21 cellular contexts compared by ENCODE assay signal in the genomic region with DNA sequence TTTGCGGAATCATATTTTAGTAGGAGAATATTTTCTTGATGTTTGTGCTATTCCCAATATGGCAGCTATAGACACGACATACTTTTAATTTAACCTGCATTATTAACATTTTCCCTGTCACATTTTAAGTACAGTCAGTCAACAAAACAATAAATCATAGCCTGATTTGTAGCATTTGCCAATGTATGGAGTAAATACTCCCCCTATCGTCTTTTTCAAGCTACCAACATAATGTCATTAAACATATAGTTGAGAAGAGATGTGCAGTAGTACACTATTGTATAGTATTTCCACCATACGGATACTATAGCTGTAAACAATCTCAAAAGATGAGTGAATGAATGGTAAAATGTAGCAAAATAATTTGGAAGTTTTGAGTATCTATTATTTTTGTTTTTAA.
DNase-seq lines count a peak whose midpoint lies in the region; ATAC-seq, FAIRE-seq and TF ChIP-seq lines count a peak whose summit lies in the region.
"Had no signal": no experiment of that assay in that cellular context is flagged by ENCODE, and none has a peak within 500 bp of the region (broad histone marks: within the 10 kb centered on the region; RNA-seq: fewer than 3 reads in every experiment).

No MANE protein-coding gene starts in this region.

- H3K4me3 ChIP-seq in MM.1S (ENCODE audit: low read length) (no peak overlapping the region), K562 (no peak overlapping the region), left lung (no peak overlapping the region)
- H3K4me3 ChIP-seq: prostate gland, spleen had no signal

- intact Hi-C loops in K562 (cut with micrococcal nuclease): no loop called here
- intact Hi-C loops in left lung (cut with DNase I): no loop called here

- H3K4me3 Mint-ChIP-seq in natural killer cell treated with Interleukin-12 subunit alpha and Interleukin-12 subunit beta and Interleukin-15 and Interleukin-18, amount 100 ng/mL, for 72 hours: no peak overlapping the region
- H3K4me3 Mint-ChIP-seq: activated CD8-positive, alpha-beta T cell treated with anti-CD3 and anti-CD28 coated beads, Interleukin-2, amount 10 ng/mL, durations not matched to agents 7 days and 5 days; activated naive CD8-positive, alpha-beta T cell treated with anti-CD3 and anti-CD28 coated beads, Interleukin-2, amount 10 ng/mL, durations not matched to agents 7 days and 5 days; activated T-helper 1 cell treated with anti-CD3 and anti-CD28 coated beads, Interleukin-12 subunit alpha, Interleukin-12 subunit beta, Interleukin-2, Interleukin-4 antibody, amounts not matched to agents 30 ng/mL and 10 ng/mL and 1 ng/mL, durations not matched to agents 14 hours and 24 hours and 36 hours; natural killer cell; T-helper 17 cell had no signal

- no peaks in the 10 kb centered on the region for H3K4me1 Mint-ChIP-seq in natural killer cell treated with Interleukin-12 subunit alpha and Interleukin-12 subunit beta and Interleukin-15 and Interleukin-18, amount 100 ng/mL, for 72 hours (ENCODE audit: low read depth in 2 of 2)
- H3K4me1 Mint-ChIP-seq: activated naive CD8-positive, alpha-beta T cell treated with anti-CD3 and anti-CD28 coated beads, Interleukin-2, amount 10 ng/mL, durations not matched to agents 7 days and 5 days; natural killer cell; T-helper 17 cell had no signal

- H4K20me1 ChIP-seq in MM.1S (ENCODE audit: insufficient read depth, low read length) (no peaks in the 10 kb centered on the region), K562 (replicated peaks; ENCODE audit: control insufficient read depth, insufficient read depth, low read length) (no peaks in the 10 kb centered on the region)

- no peak for TF ChIP-seq EP300 in K562 (IDR thresholded peaks at IDR 0.05; ENCODE audit: low read length)

- H2AFZ ChIP-seq in MM.1S (ENCODE audit: low read length) (no peak overlapping the region), K562 (ENCODE audit: low read depth, low read length) (no peak overlapping the region)

- peak; percentile 54 for ATAC-seq in GM18861 (IDR thresholded peaks at IDR 0.05; ENCODE audit: unreplicated experiment)
- no peak for ATAC-seq in K562
- ATAC-seq in left lung: no peak
- ATAC-seq in natural killer cell treated with Interleukin-12 subunit alpha and Interleukin-12 subunit beta and Interleukin-15 and Interleukin-18, amount 100 ng/mL, for 72 hours: no peak
- ATAC-seq: activated CD8-positive, alpha-beta T cell treated with anti-CD3 and anti-CD28 coated beads, Interleukin-2, amount 10 ng/mL, durations not matched to agents 7 days and 5 days; natural killer cell; T-helper 17 cell had no signal

- H3K27ac ChIP-seq in C4-2B (no peak overlapping the region), MM.1S (ENCODE audit: low read length) (no peak overlapping the region), K562 (ENCODE audit: extremely low read depth, low read depth, low read length) (no peak overlapping the region), left lung (no peak overlapping the region)
- H3K27ac ChIP-seq: prostate gland, spleen, WERI-Rb-1 had no signal

- H3K27me3 Mint-ChIP-seq in natural killer cell treated with Interleukin-12 subunit alpha and Interleukin-12 subunit beta and Interleukin-15 and Interleukin-18, amount 100 ng/mL, for 72 hours: no peaks in the 10 kb centered on the region
- H3K27me3 Mint-ChIP-seq: activated naive CD8-positive, alpha-beta T cell treated with anti-CD3 and anti-CD28 coated beads, Interleukin-2, amount 10 ng/mL, durations not matched to agents 7 days and 5 days; T-helper 17 cell had no signal

- no peaks in the 10 kb centered on the region for H3K36me3 ChIP-seq in MM.1S (replicated peaks; ENCODE audit: insufficient read depth, low read length)
- no peaks in the 10 kb centered on the region for H3K36me3 ChIP-seq in K562 (ENCODE audit: control insufficient read depth, insufficient read depth, low read length)
- no peaks in the 10 kb centered on the region for H3K36me3 ChIP-seq in left lung
- H3K36me3 ChIP-seq: prostate gland, spleen, WERI-Rb-1 had no signal

- no TSS peak for BruUV-seq in K562 (replicated peaks; lab: Mats Ljungman, UMichigan)

- H3K9me1 ChIP-seq in K562 (ENCODE audit: control insufficient read depth, insufficient read depth, low read length): no peaks in the 10 kb centered on the region

- no peaks in the 10 kb centered on the region for H3K9me2 ChIP-seq in MM.1S (replicated peaks; ENCODE audit: insufficient read depth, low read length)

- in situ Hi-C loops in K562 (cut with MboI): no loop called here

- TF ChIP-seq POLR2A in K562 (conservative IDR thresholded peaks at IDR 0.05): no peak

- no peak overlapping the region for H3K9ac ChIP-seq in MM.1S (ENCODE audit: low read length)
- no peak overlapping the region for H3K9ac ChIP-seq in K562 (ENCODE audit: insufficient read depth in 1 of 2, low read depth in 2 of 2, low read length in 2 of 2)

- no peak for FAIRE-seq in K562 (lab: Jason Lieb, UNC)
- FAIRE-seq: islet of Langerhans had no signal

- CTCF ChIA-PET in K562 (lab: Yijun Ruan, JAX; ENCODE audit: low intra/inter-chr PET ratio): no interaction called here

- no peak overlapping the region for H3K27ac Mint-ChIP-seq in natural killer cell treated with Interleukin-12 subunit alpha and Interleukin-12 subunit beta and Interleukin-15 and Interleukin-18, amount 100 ng/mL, for 72 hours
- H3K27ac Mint-ChIP-seq: activated CD8-positive, alpha-beta T cell treated with anti-CD3 and anti-CD28 coated beads, Interleukin-2, amount 10 ng/mL, durations not matched to agents 7 days and 5 days; activated naive CD8-positive, alpha-beta T cell treated with anti-CD3 and anti-CD28 coated beads, Interleukin-2, amount 10 ng/mL, durations not matched to agents 7 days and 5 days; activated T-helper 1 cell treated with anti-CD3 and anti-CD28 coated beads, Interleukin-12 subunit alpha, Interleukin-12 subunit beta, Interleukin-2, Interleukin-4 antibody, amounts not matched to agents 30 ng/mL and 10 ng/mL and 1 ng/mL, durations not matched to agents 14 hours and 24 hours and 36 hours; natural killer cell; T-helper 17 cell had no signal

- H3K27me3 ChIP-seq in MM.1S (replicated peaks; ENCODE audit: insufficient read depth, low read length) (no peaks in the 10 kb centered on the region), K562 (ENCODE audit: control insufficient read depth in 2 of 2, insufficient read depth in 2 of 2, low read length in 2 of 2) (no peaks in the 10 kb centered on the region), left lung (no peaks in the 10 kb centered on the region)
- H3K27me3 ChIP-seq: spleen had no signal

- H3K9me3 ChIP-seq in MM.1S (replicated peaks; ENCODE audit: insufficient read depth, low read length): no peaks in the 10 kb centered on the region
- no peaks in the 10 kb centered on the region for H3K9me3 ChIP-seq in K562 (replicated peaks; ENCODE audit: control insufficient read depth, insufficient read depth, low read depth, low read length)
- no peaks in the 10 kb centered on the region for H3K9me3 ChIP-seq in left lung
- H3K9me3 ChIP-seq: prostate gland had no signal

- no peak for DNase-seq in MM.1S
- no peak for DNase-seq in K562 (ENCODE audit: extremely low read depth in 1 of 4, low spot score in 3 of 4)
- no peak for DNase-seq in activated CD4-positive, alpha-beta T cell treated with anti-CD3 and anti-CD28 coated beads, Interleukin-2, amount 50 U/mL, for 4 hours
- DNase-seq in left lung: no peak
- DNase-seq in SK-N-DZ (ENCODE audit: low spot score): no peak
- no peak for DNase-seq in natural killer cell treated with Interleukin-12 subunit alpha and Interleukin-12 subunit beta and Interleukin-15 and Interleukin-18, amount 100 ng/mL, for 72 hours (ENCODE audit: low spot score)
- DNase-seq: activated CD8-positive, alpha-beta T cell treated with anti-CD3 and anti-CD28 coated beads, Interleukin-2, amount 10 ng/mL, durations not matched to agents 7 days and 5 days; activated naive CD8-positive, alpha-beta T cell treated with anti-CD3 and anti-CD28 coated beads, Interleukin-2, amount 10 ng/mL, durations not matched to agents 7 days and 5 days; AML-193; effector CD8-positive, alpha-beta T cell; mesenchymal stem cell; natural killer cell; NCI-H1092 treated with DMSO at 0.1 percent for 48 hours; spleen; T-helper 17 cell; WERI-Rb-1 had no signal

- H3K4me1 ChIP-seq in MM.1S (ENCODE audit: low read length): no peaks in the 10 kb centered on the region
- no peaks in the 10 kb centered on the region for H3K4me1 ChIP-seq in K562 (replicated peaks in 1 of 2; ENCODE audit: control insufficient read depth in 2 of 2, insufficient read depth in 2 of 2, low read length in 2 of 2)
- H3K4me1 ChIP-seq in left lung: no peaks in the 10 kb centered on the region
- H3K4me1 ChIP-seq: prostate gland, spleen had no signal

- peaks cover 3% of the 10 kb centered on the region for H3K9me3 Mint-ChIP-seq in natural killer cell treated with Interleukin-12 subunit alpha and Interleukin-12 subunit beta and Interleukin-15 and Interleukin-18, amount 100 ng/mL, for 72 hours
- H3K9me3 Mint-ChIP-seq: activated naive CD8-positive, alpha-beta T cell treated with anti-CD3 and anti-CD28 coated beads, Interleukin-2, amount 10 ng/mL, durations not matched to agents 7 days and 5 days; activated T-helper 1 cell treated with anti-CD3 and anti-CD28 coated beads, Interleukin-12 subunit alpha, Interleukin-12 subunit beta, Interleukin-2, Interleukin-4 antibody, amounts not matched to agents 30 ng/mL and 10 ng/mL and 1 ng/mL, durations not matched to agents 14 hours and 24 hours and 36 hours had no signal

- POLR2A ChIA-PET in K562 (lab: Yijun Ruan, JAX): no interaction called here

- H3K36me3 Mint-ChIP-seq in natural killer cell treated with Interleukin-12 subunit alpha and Interleukin-12 subunit beta and Interleukin-15 and Interleukin-18, amount 100 ng/mL, for 72 hours: no peaks in the 10 kb centered on the region
- H3K36me3 Mint-ChIP-seq: activated naive CD8-positive, alpha-beta T cell treated with anti-CD3 and anti-CD28 coated beads, Interleukin-2, amount 10 ng/mL, durations not matched to agents 7 days and 5 days; natural killer cell had no signal

- TF ChIP-seq CTCF in C4-2B (conservative IDR thresholded peaks at IDR 0.05) (peak; percentile 45), MM.1S (IDR thresholded peaks at IDR 0.05; ENCODE audit: low read length) (0 out of 2 replicates have a peak, but pooled peaks have one; percentile 3), K562 (IDR thresholded peaks at IDR 0.05 in 2 of 3, conservative IDR thresholded peaks at IDR 0.05 in 1 of 3; ENCODE audit: insufficient read depth in 2 of 3, low read depth in 1 of 3, low read length in 3 of 3) (no peak), left lung (IDR thresholded peaks at IDR 0.05) (no peak)

- H3K4me2 ChIP-seq in MM.1S (ENCODE audit: low read depth, low read length) (no peak overlapping the region), K562 (ENCODE audit: insufficient read depth, low read length) (no peak overlapping the region)

- no peak for TF ChIP-seq RAD21 in K562 (CRISPR knock-in tag; conservative IDR thresholded peaks at IDR 0.05 in 1 of 2, IDR thresholded peaks at IDR 0.05 in 1 of 2)

- H3K79me2 ChIP-seq in MM.1S (ENCODE audit: low read length) (no peaks in the 10 kb centered on the region), K562 (ENCODE audit: control insufficient read depth, insufficient read depth, low read length) (no peaks in the 10 kb centered on the region)

- 0% methylated on average over 4 of the region's 4 CpGs for WGBS in K562 (ENCODE audit: insufficient coverage, low coverage, missing lambda C conversion rate)

- no peaks in the 10 kb centered on the region for H3F3A ChIP-seq in MM.1S (ENCODE audit: insufficient read depth, low read length)

TF ChIP-seq in K562, 482 proteins besides CTCF, POLR2A, EP300 and RAD21 (continues in another document):
- no peak for TF ChIP-seq DACH1 (IDR thresholded peaks at IDR 0.05; ENCODE audit: partially characterized antibody)

Comparison
In these comparisons a context has a peak if more than half of its experiments do, and no peak if none do; other contexts are left out.
1. CTCF ChIP-seq: peak in C4-2B (single experiment) and MM.1S (single experiment); none in K562 (0 of 3) and left lung (0 of 2).